Comparison of ENCODE assay signal across 8 cellular contexts in the genomic region with DNA sequence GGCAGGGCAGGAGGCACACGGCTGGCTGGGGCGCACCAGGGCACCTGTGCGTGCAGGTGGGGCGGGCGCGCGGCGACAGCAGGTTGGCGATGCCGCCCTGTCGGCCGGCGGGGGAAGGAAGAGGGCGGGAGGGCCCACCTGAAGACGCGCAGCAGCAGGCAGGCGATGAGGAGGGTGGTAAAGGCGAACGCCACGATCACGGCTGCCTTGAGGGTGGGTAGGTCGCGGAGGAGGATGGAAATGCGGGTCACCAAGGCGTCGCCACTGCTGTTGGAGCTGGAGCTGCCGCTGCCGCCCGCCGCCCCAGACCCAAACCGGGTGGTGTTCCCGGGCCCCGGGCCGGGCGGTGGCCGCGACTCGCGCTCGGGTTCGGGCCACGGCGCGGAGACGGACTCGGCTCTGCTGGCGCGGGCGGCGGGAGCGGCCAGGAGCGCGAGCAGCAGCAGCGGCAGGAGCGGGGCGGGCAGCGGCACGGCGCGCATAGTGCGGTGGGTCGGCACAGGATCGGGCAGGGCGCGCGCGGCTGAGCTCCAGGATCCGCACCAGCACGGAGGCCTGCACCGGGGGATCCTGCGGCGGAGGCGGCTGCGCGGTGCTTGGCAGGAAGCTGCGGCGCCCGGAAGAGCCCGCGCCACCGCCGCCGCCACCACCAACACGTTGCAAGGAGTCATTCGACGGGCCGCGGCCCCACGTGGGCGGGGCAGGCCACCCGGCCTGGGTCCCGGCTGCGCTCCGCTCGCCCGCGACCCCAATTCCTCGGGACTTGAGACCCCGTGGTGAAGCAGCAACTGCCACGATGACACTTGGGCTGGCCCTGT. TPM values are rescaled to one million over a fixed set of nuclear protein-coding genes. Genes with fewer than 3 reads are reported as not detected.
DNase-seq lines count a peak whose midpoint lies in the region; ATAC-seq, FAIRE-seq and TF ChIP-seq lines count a peak whose summit lies in the region.

A gene (minus strand): TSS at position 598 of the 818 bp plus-strand sequence.

- H3K36me3 Mint-ChIP-seq in activated T-cell treated with anti-CD3 and anti-CD28 coated beads, Interleukin-2, amount 50 U/mL, for 24 hours (ENCODE audit: low read depth), result no peaks in the 10 kb centered on the region
- peaks cover 6% of the 10 kb centered on the region for H3K36me3 Mint-ChIP-seq in glutamatergic neuron (ENCODE audit: unreplicated experiment)

- H3K4me1 ChIP-seq in MM.1S (ENCODE audit: low read length) (peaks cover 18% of the 10 kb centered on the region; the same call in 1 of the 2 replicates), pancreas (peaks cover 0 to 16% (median 5%) of the 10 kb centered on the region in 3 donors)

- H3K4me3 Mint-ChIP-seq in activated T-cell treated with anti-CD3 and anti-CD28 coated beads, Interleukin-2, amount 50 U/mL, for 24 hours, result peak within 1 kb of the TSS; percentile 71
- H3K4me3 Mint-ChIP-seq in glutamatergic neuron (ENCODE audit: unreplicated experiment), result peak within 1 kb of the TSS; percentile 84

- peak within 1 kb of the TSS; percentile 66 for H3K4me3 ChIP-seq in MM.1S (ENCODE audit: low read length)
- peak within 1 kb of the TSS; percentile 35 to 65 (median 60) for H3K4me3 ChIP-seq in pancreas

- peaks cover 57% of the 10 kb centered on the region for H3K27me3 Mint-ChIP-seq in activated T-cell treated with anti-CD3 and anti-CD28 coated beads, Interleukin-2, amount 50 U/mL, for 24 hours
- peaks cover 14% of the 10 kb centered on the region for H3K27me3 Mint-ChIP-seq in glutamatergic neuron (ENCODE audit: unreplicated experiment)

- peak; percentile 70 for DNase-seq in COR-L47 (lab: John Stamatoyannopoulos, UW)
- peak; percentile 76 for DNase-seq in MM.1S
- peak; percentile 61 for DNase-seq in activated T-cell treated with anti-CD3 and anti-CD28 coated beads, Interleukin-2, amount 50 U/mL, for 24 hours
- DNase-seq in glutamatergic neuron, result peak; percentile 71
- peak; percentile 60 to 88 (median 76) for DNase-seq in pancreas
- no peak for DNase-seq in erythroblast (lab: John Stamatoyannopoulos, UW)

- peaks cover 48% of the 10 kb centered on the region for H3K79me2 ChIP-seq in MM.1S (ENCODE audit: low read length)

- 0 out of 2 replicates have a peak, but pooled peaks cover 9% of the 10 kb centered on the region for H3K36me3 ChIP-seq in MM.1S (replicated peaks; ENCODE audit: insufficient read depth, low read length)
- H3K36me3 ChIP-seq in pancreas, result no peaks in the 10 kb centered on the region

- peaks cover 7% of the 10 kb centered on the region for H3K4me1 Mint-ChIP-seq in activated T-cell treated with anti-CD3 and anti-CD28 coated beads, Interleukin-2, amount 50 U/mL, for 24 hours (ENCODE audit: low read depth)
- peaks cover 18% of the 10 kb centered on the region for H3K4me1 Mint-ChIP-seq in glutamatergic neuron (ENCODE audit: low read depth, unreplicated experiment)

- H4K20me1 ChIP-seq in MM.1S (ENCODE audit: insufficient read depth, low read length), result no peaks in the 10 kb centered on the region

- H3K27ac ChIP-seq in MM.1S (ENCODE audit: low read length) (peak within 1 kb of the TSS; percentile 48; the same call in 1 of the 2 replicates), pancreas (peak within 1 kb of the TSS; percentile 82 to 90 (median 84))

- peak; percentile 21; the same call in 1 of the 2 replicates for TF ChIP-seq CTCF in MM.1S (IDR thresholded peaks at IDR 0.05; ENCODE audit: low read length)
- no peak for TF ChIP-seq CTCF in glutamatergic neuron (IDR thresholded peaks at IDR 0.05; ENCODE audit: partially characterized antibody, unreplicated experiment)
- no peak for TF ChIP-seq CTCF in pancreas (IDR thresholded peaks at IDR 0.05)

- no peaks in the 10 kb centered on the region for H3K27me3 ChIP-seq in MM.1S (replicated peaks; ENCODE audit: insufficient read depth, low read length)
- H3K27me3 ChIP-seq in pancreas, result no peaks in the 10 kb centered on the region

- peaks cover 7% of the 10 kb centered on the region; the same call in 1 of the 2 replicates for H3F3A ChIP-seq in MM.1S (ENCODE audit: insufficient read depth, low read length)

- TF ChIP-seq POLR2A in erythroblast (IDR thresholded peaks at IDR 0.05; ENCODE audit: low read length), result no peak

- H3K9me3 ChIP-seq in MM.1S (replicated peaks; ENCODE audit: insufficient read depth, low read length) (no peaks in the 10 kb centered on the region), pancreas (no peaks in the 10 kb centered on the region)

- no peak within 1 kb of the TSS for H3K27ac Mint-ChIP-seq in activated T-cell treated with anti-CD3 and anti-CD28 coated beads, Interleukin-2, amount 50 U/mL, for 24 hours
- peak within 1 kb of the TSS; percentile 22 for H3K27ac Mint-ChIP-seq in glutamatergic neuron (ENCODE audit: unreplicated experiment)

- H3K9me3 Mint-ChIP-seq in activated T-cell treated with anti-CD3 and anti-CD28 coated beads, Interleukin-2, amount 50 U/mL, for 24 hours, result no peaks in the 10 kb centered on the region
- peaks cover 16% of the 10 kb centered on the region for H3K9me3 Mint-ChIP-seq in glutamatergic neuron (ENCODE audit: unreplicated experiment)

- peak within 1 kb of the TSS; percentile 68 for H3K9ac ChIP-seq in MM.1S (ENCODE audit: low read length)

- H3K9me2 ChIP-seq in MM.1S (replicated peaks; ENCODE audit: insufficient read depth, low read length), result no peaks in the 10 kb centered on the region

- WGBS in pancreas, 2 donors, result 0 to 1% methylated on average over 84 to 100 of the region's 100 CpGs

- peak within 1 kb of the TSS; percentile 75 for H3K4me2 ChIP-seq in MM.1S (ENCODE audit: low read depth, low read length)

- H2AFZ ChIP-seq in MM.1S (ENCODE audit: low read length), result peak within 1 kb of the TSS; percentile 70

- FAIRE-seq in pancreas (lab: Jason Lieb, UNC), result no peak

- peak; percentile 59 for ATAC-seq in GM19438 (IDR thresholded peaks at IDR 0.05; ENCODE audit: low read depth, unreplicated experiment)
- peak; percentile 66 to 76 (median 72) for ATAC-seq in pancreas
- no peak for ATAC-seq in HG03439 (IDR thresholded peaks at IDR 0.05; ENCODE audit: unreplicated experiment)

- intact Hi-C loops in pancreas (cut with DNase I), result no loop called here

RNA-seq across cellular contexts. Expression of the gene that starts here (rescaled TPM):
- 8.6 TPM for total RNA-seq in glutamatergic neuron (ENCODE audit: unreplicated experiment)
- total RNA-seq in pancreas, result 100 to 1,000 TPM in 1 of 6 donors, 10 to 100 TPM in 5; 42.3 to 122 (median 73.6) TPM
- polyA plus RNA-seq in pancreas, result 10 to 100 TPM; 26.0 to 26.8 TPM

Comparison
In these comparisons a context has a peak if more than half of its experiments do, and no peak if none do; other contexts are left out.
1. DNase-seq: peak in COR-L47 (single experiment), MM.1S (single experiment), activated T-cell treated with anti-CD3 and anti-CD28 coated beads, Interleukin-2, amount 50 U/mL, for 24 hours (single experiment), glutamatergic neuron (single experiment) and pancreas (6 of 6); none in erythroblast (0 of 2).